Comparison of ENCODE assay signal across 26 cellular contexts in genomic region chr3:140505876-140506275, GRCh38.
"Had no signal": no experiment of that assay in that cellular context is flagged by ENCODE, and none has a peak within 500 bp of the region (broad histone marks: within the 10 kb centered on the region; RNA-seq: fewer than 3 reads in every experiment).

No MANE protein-coding gene starts in this region.

- H3K36me3 ChIP-seq: breast epithelium, colonic mucosa, left lung had no signal

- H3K9ac ChIP-seq: parathyroid adenoma had no signal

- H3K4me2 ChIP-seq: hepatocyte had no signal

- H3K79me2 ChIP-seq: hepatocyte, parathyroid adenoma had no signal

- H2AFZ ChIP-seq: hepatocyte, parathyroid adenoma had no signal

- H3K9me3 Mint-ChIP-seq: activated naive CD8-positive, alpha-beta T cell treated with anti-CD3 and anti-CD28 coated beads for 36 hours; activated T-cell treated with anti-CD3 and anti-CD28 coated beads, Interleukin-2, amount 50 U/mL, for 4 hours; activated T-helper 2 cell treated with anti-CD3 and anti-CD28 coated beads, Interferon-gamma antibody, Interleukin-2, Interleukin-4, amounts not matched to agents 10 μg/mL and 5 μg/mL and 100 μg/mL, durations not matched to agents 14 hours and 24 hours and 36 hours; central memory CD8-positive, alpha-beta T cell; effector memory CD8-positive, alpha-beta T cell; immature natural killer cell; nephron had no signal

- H3K4me1 Mint-ChIP-seq: central memory CD8-positive, alpha-beta T cell; immature natural killer cell had no signal

- H3K27me3 ChIP-seq: breast epithelium, colonic mucosa, dorsolateral prefrontal cortex, left lung had no signal

- ATAC-seq: activated T-cell treated with anti-CD3 and anti-CD28 coated beads, Interleukin-2, amount 50 U/mL, for 4 hours; effector memory CD8-positive, alpha-beta T cell; esophagus mucosa; left lung had no signal

- H3K4me3 ChIP-seq: breast epithelium, colonic mucosa, dorsolateral prefrontal cortex, hepatocyte, left lung, lung had no signal

- DNase-seq: activated CD4-positive, alpha-beta T cell treated with anti-CD3 and anti-CD28 coated beads for 1 hour; activated CD4-positive, alpha-beta T cell treated with anti-CD3 and anti-CD28 coated beads, Interleukin-2, amount 50 U/mL, for 1 hour; activated CD8-positive, alpha-beta memory T cell treated with anti-CD3 and anti-CD28 coated beads for 24 hours; activated CD8-positive, alpha-beta memory T cell treated with anti-CD3 and anti-CD28 coated beads, Interleukin-2, amount 50 U/mL, for 48 hours; activated naive CD4-positive, alpha-beta T cell treated with Interleukin-2 at 50 U/mL for 16 hours; activated naive CD8-positive, alpha-beta T cell treated with anti-CD3 and anti-CD28 coated beads for 36 hours; activated T-cell treated with anti-CD3 and anti-CD28 coated beads, Interleukin-2, amount 50 U/mL, for 4 hours; colonic mucosa; effector memory CD8-positive, alpha-beta T cell; glutamatergic neuron; immature natural killer cell; left lung; midbrain; stimulated activated CD4-positive, alpha-beta T cell treated with anti-CD3 and anti-CD28 coated beads, Interleukin-2, amount 100 ng/mL, for 48 hours; stimulated activated naive CD4-positive, alpha-beta T cell treated with Interleukin-2 at 50 U/mL for 16 hours; T-helper 1 cell; T-helper 9 cell had no signal

- H3K4me3 Mint-ChIP-seq: activated naive CD8-positive, alpha-beta T cell treated with anti-CD3 and anti-CD28 coated beads for 36 hours; activated T-cell treated with anti-CD3 and anti-CD28 coated beads, Interleukin-2, amount 50 U/mL, for 4 hours; central memory CD8-positive, alpha-beta T cell; effector memory CD8-positive, alpha-beta T cell; immature natural killer cell; nephron had no signal

- H3K36me3 Mint-ChIP-seq: activated naive CD8-positive, alpha-beta T cell treated with anti-CD3 and anti-CD28 coated beads for 36 hours; immature natural killer cell had no signal

- H3K27ac ChIP-seq: breast epithelium, colonic mucosa, dorsolateral prefrontal cortex, hepatocyte, left lung, parathyroid adenoma had no signal

- H3K27ac Mint-ChIP-seq: activated naive CD8-positive, alpha-beta T cell treated with anti-CD3 and anti-CD28 coated beads for 36 hours; activated T-helper 2 cell treated with anti-CD3 and anti-CD28 coated beads, Interferon-gamma antibody, Interleukin-2, Interleukin-4, amounts not matched to agents 10 μg/mL and 5 μg/mL and 100 μg/mL, durations not matched to agents 14 hours and 24 hours and 36 hours; effector memory CD8-positive, alpha-beta T cell; immature natural killer cell had no signal

- H3K9me3 ChIP-seq: breast epithelium, colonic mucosa, left lung had no signal

- H3K4me1 ChIP-seq: colonic mucosa, left lung, parathyroid adenoma had no signal
